In the genomic region with DNA sequence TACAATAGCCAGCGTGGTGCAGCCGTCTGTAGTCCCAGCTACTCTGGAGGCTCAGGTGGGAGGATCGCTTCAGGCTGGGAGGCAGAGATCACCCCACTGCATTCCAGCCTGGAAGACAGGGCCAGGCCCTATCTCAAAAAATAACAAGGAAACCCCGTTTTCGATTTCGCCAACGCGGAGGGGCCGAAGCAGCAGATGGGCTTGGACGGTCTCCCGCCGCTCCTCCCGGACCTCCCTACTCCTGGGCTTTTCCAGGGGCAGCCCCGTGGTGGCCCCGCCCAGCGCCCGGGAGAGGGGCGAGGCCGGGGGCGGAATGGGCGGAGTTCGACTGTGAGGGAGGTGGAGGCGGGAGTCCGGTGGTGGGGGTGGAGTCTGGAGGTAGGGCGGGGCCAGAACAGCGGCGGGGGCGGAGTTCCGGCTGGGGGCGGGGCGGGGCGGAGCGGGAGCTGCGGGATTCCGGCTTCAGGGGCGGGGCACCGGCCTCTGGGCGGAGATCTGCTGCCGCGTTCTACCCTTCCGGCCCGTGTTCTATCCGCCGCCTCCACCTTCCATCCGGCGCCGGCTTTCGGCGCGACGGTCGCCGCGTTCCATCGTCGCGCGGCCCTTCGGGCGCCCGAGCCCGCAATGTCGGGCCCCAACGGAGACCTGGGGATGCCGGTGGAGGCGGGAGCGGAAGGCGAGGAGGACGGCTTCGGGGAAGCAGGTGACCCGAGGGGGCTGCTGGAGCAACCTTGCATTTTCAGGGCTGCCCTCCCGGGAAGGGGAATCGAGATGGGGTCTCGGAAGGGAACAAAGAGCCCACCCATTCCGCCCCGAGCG, we compare ENCODE assay signal across 1 cellular context.
TF ChIP-seq lines count a peak whose summit lies in the region.

A gene with protein sequence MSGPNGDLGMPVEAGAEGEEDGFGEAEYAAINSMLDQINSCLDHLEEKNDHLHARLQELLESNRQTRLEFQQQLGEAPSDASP (plus strand): TSS at position 482 of the 819 bp plus-strand sequence. CDS start 143 bp downstream, at position 625.

TF ChIP-seq in HEK293, 187 proteins besides CTCF, POLR2A, EP300 and RAD21 (continued from another document):
- TF ChIP-seq, protein P1, sequence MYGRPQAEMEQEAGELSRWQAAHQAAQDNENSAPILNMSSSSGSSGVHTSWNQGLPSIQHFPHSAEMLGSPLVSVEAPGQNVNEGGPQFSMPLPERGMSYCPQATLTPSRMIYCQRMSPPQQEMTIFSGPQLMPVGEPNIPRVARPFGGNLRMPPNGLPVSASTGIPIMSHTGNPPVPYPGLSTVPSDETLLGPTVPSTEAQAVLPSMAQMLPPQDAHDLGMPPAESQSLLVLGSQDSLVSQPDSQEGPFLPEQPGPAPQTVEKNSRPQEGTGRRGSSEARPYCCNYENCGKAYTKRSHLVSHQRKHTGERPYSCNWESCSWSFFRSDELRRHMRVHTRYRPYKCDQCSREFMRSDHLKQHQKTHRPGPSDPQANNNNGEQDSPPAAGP (tag by site-specific recombination; IDR thresholded peaks at IDR 0.05) = 0 out of 2 replicates have a peak, but pooled peaks have one; percentile 10
- TF ChIP-seq ZIC2 (tag by site-specific recombination; IDR thresholded peaks at IDR 0.05) (peak; percentile 42; the same call in 1 of the 2 replicates), ZBTB8A (tag by site-specific recombination; IDR thresholded peaks at IDR 0.05) (peak; percentile 90), ZNF366 (tag by site-specific recombination; conservative IDR thresholded peaks at IDR 0.05) (peak; percentile 72), IKZF3 (tag by site-specific recombination; IDR thresholded peaks at IDR 0.05) (peak; percentile 98), ZNF561 (tag by site-specific recombination; IDR thresholded peaks at IDR 0.05; ENCODE audit: borderline replicate concordance) (0 out of 2 replicates have a peak, but pooled peaks have one; percentile 17), ZNF335 (tag by site-specific recombination; conservative IDR thresholded peaks at IDR 0.05) (peak; percentile 70), ZNF394 (tag by site-specific recombination; IDR thresholded peaks at IDR 0.05; ENCODE audit: borderline replicate concordance) (peak; percentile 92), ZSCAN16 (tag by site-specific recombination; IDR thresholded peaks at IDR 0.05) (no peak), ZNF341 (tag by site-specific recombination; IDR thresholded peaks at IDR 0.05; ENCODE audit: low read depth) (peak; percentile 94), ZXDB (tag by site-specific recombination; IDR thresholded peaks at IDR 0.05) (peak; percentile 100), ZFHX2 (tag by site-specific recombination; conservative IDR thresholded peaks at IDR 0.05) (peak; percentile 96), ZBTB17 (tag by site-specific recombination; IDR thresholded peaks at IDR 0.05) (peak; percentile 51; the same call in 1 of the 2 replicates)
- TF ChIP-seq, protein P2, sequence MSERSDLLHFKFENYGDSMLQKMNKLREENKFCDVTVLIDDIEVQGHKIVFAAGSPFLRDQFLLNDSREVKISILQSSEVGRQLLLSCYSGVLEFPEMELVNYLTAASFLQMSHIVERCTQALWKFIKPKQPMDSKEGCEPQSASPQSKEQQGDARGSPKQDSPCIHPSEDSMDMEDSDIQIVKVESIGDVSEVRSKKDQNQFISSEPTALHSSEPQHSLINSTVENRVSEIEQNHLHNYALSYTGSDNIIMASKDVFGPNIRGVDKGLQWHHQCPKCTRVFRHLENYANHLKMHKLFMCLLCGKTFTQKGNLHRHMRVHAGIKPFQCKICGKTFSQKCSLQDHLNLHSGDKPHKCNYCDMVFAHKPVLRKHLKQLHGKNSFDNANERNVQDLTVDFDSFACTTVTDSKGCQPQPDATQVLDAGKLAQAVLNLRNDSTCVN (tag by site-specific recombination; optimal IDR thresholded peaks at IDR 0.05) = peak; percentile 63
- TF ChIP-seq, protein P3, sequence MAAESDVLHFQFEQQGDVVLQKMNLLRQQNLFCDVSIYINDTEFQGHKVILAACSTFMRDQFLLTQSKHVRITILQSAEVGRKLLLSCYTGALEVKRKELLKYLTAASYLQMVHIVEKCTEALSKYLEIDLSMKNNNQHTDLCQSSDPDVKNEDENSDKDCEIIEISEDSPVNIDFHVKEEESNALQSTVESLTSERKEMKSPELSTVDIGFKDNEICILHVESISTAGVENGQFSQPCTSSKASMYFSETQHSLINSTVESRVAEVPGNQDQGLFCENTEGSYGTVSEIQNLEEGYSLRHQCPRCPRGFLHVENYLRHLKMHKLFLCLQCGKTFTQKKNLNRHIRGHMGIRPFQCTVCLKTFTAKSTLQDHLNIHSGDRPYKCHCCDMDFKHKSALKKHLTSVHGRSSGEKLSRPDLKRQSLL (tag by site-specific recombination; IDR thresholded peaks at IDR 0.05) = no peak
